ENCODE assay signal across 14 cellular contexts in the genomic region with DNA sequence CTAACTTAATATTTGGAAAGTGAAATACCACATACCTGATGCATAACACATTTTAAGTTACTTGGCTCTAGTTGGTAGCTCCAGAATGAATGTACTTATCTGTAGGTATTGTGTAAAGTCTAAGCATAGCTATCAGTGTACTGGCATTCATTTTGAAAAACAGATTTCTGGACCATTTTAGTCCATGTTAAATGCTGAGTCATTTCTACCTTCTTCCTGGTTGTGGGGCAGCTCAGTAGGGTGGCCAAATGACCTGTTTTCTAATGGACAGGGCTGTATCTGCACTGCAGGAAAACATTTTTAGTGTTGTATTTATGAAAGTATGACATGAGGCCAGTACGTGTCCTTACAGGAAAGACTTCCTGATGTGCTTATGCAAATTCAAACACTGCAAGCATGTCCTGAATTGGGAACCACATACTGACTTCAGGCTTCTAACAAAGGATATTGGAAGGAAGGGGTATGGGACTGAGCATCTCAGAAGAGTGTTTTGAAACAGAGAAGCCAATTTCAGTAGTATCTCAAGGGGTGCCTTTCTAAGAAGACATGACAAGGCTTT.
DNase-seq lines count a peak whose midpoint lies in the region; ATAC-seq, FAIRE-seq and TF ChIP-seq lines count a peak whose summit lies in the region.
"Had no signal": no experiment of that assay in that cellular context is flagged by ENCODE, and none has a peak within 500 bp of the region (broad histone marks: within the 10 kb centered on the region; RNA-seq: fewer than 3 reads in every experiment).

No MANE protein-coding gene starts in this region.

- no peaks in the 10 kb centered on the region for H4K20me1 ChIP-seq in K562 (replicated peaks; ENCODE audit: control insufficient read depth, insufficient read depth, low read length)

- intact Hi-C loops in K562 (cut with micrococcal nuclease), result no loop called here

- peaks cover 50% of the 10 kb centered on the region for H3K9me3 Mint-ChIP-seq in activated T-cell treated with anti-CD3 and anti-CD28 coated beads, Interleukin-2, amount 50 U/mL, for 24 hours

- in situ Hi-C loops in K562 (cut with MboI), result no loop called here

- no peak overlapping the region for H3K27ac ChIP-seq in K562 (ENCODE audit: extremely low read depth, low read depth, low read length)
- no peak overlapping the region for H3K27ac ChIP-seq in neuronal stem cell (replicated peaks; ENCODE audit: low read length)
- H3K27ac ChIP-seq: upper lobe of right lung had no signal

- H3K4me2 ChIP-seq in K562 (ENCODE audit: insufficient read depth, low read length) (no peak overlapping the region), neuronal stem cell (ENCODE audit: insufficient read depth, low read length, poor library complexity, severe bottlenecking) (no peak overlapping the region)

- no peak overlapping the region for H2AK5ac ChIP-seq in neuronal stem cell (ENCODE audit: low read depth, low read length)

- WGBS in K562 (ENCODE audit: insufficient coverage, low coverage, missing lambda C conversion rate), result 0% methylated on average over 1 of the region's 1 CpG
- WGBS in neuronal stem cell (ENCODE audit: extremely low coverage in 2 of 2, insufficient read length in 2 of 2, insufficient replicate concordance in 1 of 2), 2 donors, result no CpG with 5 or more reads among the region's 1 CpG

- no peak overlapping the region for H3K14ac ChIP-seq in neuronal stem cell (ENCODE audit: low read length)

- peak overlapping the region; percentile 15 for H3K27ac Mint-ChIP-seq in activated T-cell treated with anti-CD3 and anti-CD28 coated beads, Interleukin-2, amount 50 U/mL, for 24 hours

- no peaks in the 10 kb centered on the region for H3K9me1 ChIP-seq in K562 (ENCODE audit: control insufficient read depth, insufficient read depth, low read length)

- DNase-seq in activated T-cell treated with anti-CD3 and anti-CD28 coated beads, Interleukin-2, amount 50 U/mL, for 24 hours, result no peak
- no peak for DNase-seq in activated T-cell treated with anti-CD3 and anti-CD28 coated beads, Interleukin-2, amount 50 U/mL, for 48 hours
- DNase-seq in K562 (ENCODE audit: extremely low read depth in 1 of 4, low spot score in 3 of 4) (no peak), neuronal stem cell (ENCODE audit: low spot score) (no peak), SK-N-DZ (ENCODE audit: low spot score) (no peak), BE2C (no peak)
- DNase-seq in activated effector memory CD4-positive, alpha-beta T cell treated with anti-CD3 and anti-CD28 coated beads, Interleukin-2, amount 50 U/mL, for 16 hours, result no peak
- DNase-seq: DMS79 treated with DMSO at 0.1 percent for 48 hours, NCI-H1694, upper lobe of right lung had no signal

- POLR2A ChIA-PET in K562 (lab: Yijun Ruan, JAX), result interaction anchor here (1.4 kb wide), 1 partner anchor 9 kb away, joined by 3 read pairs; no protein-coding TSS in a partner anchor

- H2AFZ ChIP-seq in K562 (ENCODE audit: low read depth, low read length) (no peak overlapping the region), neuronal stem cell (ENCODE audit: low read length) (peak overlapping the region; percentile 71)

- no peak for TF ChIP-seq EP300 in K562 (IDR thresholded peaks at IDR 0.05; ENCODE audit: low read length)

- H2BK15ac ChIP-seq in neuronal stem cell (ENCODE audit: low read length), result no peak overlapping the region

- H3K4me3 ChIP-seq in K562 (no peak overlapping the region), neuronal stem cell (ENCODE audit: low read length in 2 of 2) (no peak overlapping the region), BE2C (ENCODE audit: low read depth, low read length) (no peak overlapping the region)
- H3K4me3 ChIP-seq: upper lobe of right lung had no signal

- H3K4me1 Mint-ChIP-seq in activated T-cell treated with anti-CD3 and anti-CD28 coated beads, Interleukin-2, amount 50 U/mL, for 24 hours (ENCODE audit: low read depth), result peaks cover 26% of the 10 kb centered on the region
- H3K4me1 Mint-ChIP-seq: brain had no signal

- H3K4me1 ChIP-seq in K562 (replicated peaks in 1 of 2; ENCODE audit: control insufficient read depth in 2 of 2, insufficient read depth in 2 of 2, low read length in 2 of 2), result no peaks in the 10 kb centered on the region
- no peaks in the 10 kb centered on the region for H3K4me1 ChIP-seq in neuronal stem cell (ENCODE audit: control insufficient read depth in 2 of 2, insufficient read depth in 1 of 2, low read depth in 1 of 2, low read length in 2 of 2)
- H3K4me1 ChIP-seq in BE2C, result no peaks in the 10 kb centered on the region
- H3K4me1 ChIP-seq: upper lobe of right lung had no signal

- H2BK120ac ChIP-seq in neuronal stem cell (ENCODE audit: low read depth, low read length), result no peak overlapping the region

- no peak overlapping the region for H2BK5ac ChIP-seq in neuronal stem cell (ENCODE audit: low read length)

- H3K18ac ChIP-seq in neuronal stem cell (ENCODE audit: low read length), result no peak overlapping the region

- H3K4ac ChIP-seq in neuronal stem cell (ENCODE audit: low read length), result no peak overlapping the region

- H3K79me2 ChIP-seq in K562 (ENCODE audit: control insufficient read depth, insufficient read depth, low read length), result no peaks in the 10 kb centered on the region

- no peaks in the 10 kb centered on the region for H3K79me1 ChIP-seq in neuronal stem cell (ENCODE audit: low read depth, low read length)

- H3K36me3 ChIP-seq in K562 (ENCODE audit: control insufficient read depth, insufficient read depth, low read length) (no peaks in the 10 kb centered on the region), neuronal stem cell (replicated peaks in 1 of 2; ENCODE audit: control insufficient read depth in 2 of 2, insufficient read depth in 2 of 2, low read length in 2 of 2) (no peaks in the 10 kb centered on the region), BE2C (no peaks in the 10 kb centered on the region)
- H3K36me3 ChIP-seq: upper lobe of right lung had no signal

- no peak overlapping the region for H3K4me3 Mint-ChIP-seq in activated T-cell treated with anti-CD3 and anti-CD28 coated beads, Interleukin-2, amount 50 U/mL, for 24 hours
- H3K4me3 Mint-ChIP-seq: brain, IgD-negative memory B cell had no signal

- H3K27me3 ChIP-seq in K562 (ENCODE audit: control insufficient read depth in 2 of 2, insufficient read depth in 2 of 2, low read length in 2 of 2) (no peaks in the 10 kb centered on the region), neuronal stem cell (ENCODE audit: control insufficient read depth in 3 of 3, insufficient read depth in 3 of 3, low read depth in 1 of 3, low read length in 3 of 3) (no peaks in the 10 kb centered on the region), BE2C (no peaks in the 10 kb centered on the region)
- H3K27me3 ChIP-seq: upper lobe of right lung had no signal

- no peak for FAIRE-seq in K562 (lab: Jason Lieb, UNC)

- TF ChIP-seq CTCF in K562 (IDR thresholded peaks at IDR 0.05 in 2 of 3, conservative IDR thresholded peaks at IDR 0.05 in 1 of 3; ENCODE audit: insufficient read depth in 2 of 3, low read depth in 1 of 3, low read length in 3 of 3) (no peak), BE2C (IDR thresholded peaks at IDR 0.05; ENCODE audit: low read depth, low read length) (no peak)

- peak; percentile 41 for ATAC-seq in HG03139 (IDR thresholded peaks at IDR 0.05; ENCODE audit: unreplicated experiment)
- no peak for ATAC-seq in K562
- ATAC-seq: sciatic nerve, upper lobe of right lung had no signal

- H3K9ac ChIP-seq in K562 (ENCODE audit: insufficient read depth in 1 of 2, low read depth in 2 of 2, low read length in 2 of 2) (no peak overlapping the region), neuronal stem cell (ENCODE audit: low read depth, low read length, poor library complexity) (no peak overlapping the region)

- no peaks in the 10 kb centered on the region for H3K27me3 Mint-ChIP-seq in activated T-cell treated with anti-CD3 and anti-CD28 coated beads, Interleukin-2, amount 50 U/mL, for 24 hours

- H2BK12ac ChIP-seq in neuronal stem cell (ENCODE audit: low read length), result no peak overlapping the region

- H3K36me3 Mint-ChIP-seq in activated T-cell treated with anti-CD3 and anti-CD28 coated beads, Interleukin-2, amount 50 U/mL, for 24 hours (ENCODE audit: low read depth), result peaks cover 19% of the 10 kb centered on the region
- H3K36me3 Mint-ChIP-seq: brain, IgD-negative memory B cell had no signal

- H3K23ac ChIP-seq in neuronal stem cell (ENCODE audit: low read depth, low read length, poor library complexity), result no peak overlapping the region

- H4K8ac ChIP-seq in neuronal stem cell (ENCODE audit: low read depth, low read length), result no peak overlapping the region

- CTCF ChIA-PET in K562 (lab: Yijun Ruan, JAX; ENCODE audit: low intra/inter-chr PET ratio), result no interaction called here

- TF ChIP-seq POLR2A in K562 (conservative IDR thresholded peaks at IDR 0.05), result no peak

- BruUV-seq in K562 (replicated peaks; lab: Mats Ljungman, UMichigan), result no TSS peak

- no peak for TF ChIP-seq RAD21 in K562 (CRISPR knock-in tag; conservative IDR thresholded peaks at IDR 0.05 in 1 of 2, IDR thresholded peaks at IDR 0.05 in 1 of 2)

- H4K91ac ChIP-seq in neuronal stem cell (ENCODE audit: low read depth, low read length, poor library complexity), result no peak overlapping the region

- no peaks in the 10 kb centered on the region for H3K9me3 ChIP-seq in K562 (replicated peaks; ENCODE audit: control insufficient read depth, insufficient read depth, low read depth, low read length)
- peaks cover 2 to 7% of the 10 kb centered on the region in 2 donors for H3K9me3 ChIP-seq in neuronal stem cell (replicated peaks in 1 of 2; ENCODE audit: control insufficient read depth in 2 of 2, insufficient read depth in 1 of 2, low read depth in 1 of 2, low read length in 2 of 2)
- no peaks in the 10 kb centered on the region for H3K9me3 ChIP-seq in BE2C
- H3K9me3 ChIP-seq: upper lobe of right lung had no signal

TF ChIP-seq in K562, 482 proteins besides CTCF, POLR2A, EP300 and RAD21:
- TF ChIP-seq NFE2 (IDR thresholded peaks at IDR 0.05; ENCODE audit: low read depth), result 0 out of 2 replicates have a peak, but pooled peaks have one; percentile 14
- TF ChIP-seq MEF2D (tag; conservative IDR thresholded peaks at IDR 0.05; ENCODE audit: low read depth), result no peak
- no peak for TF ChIP-seq CBX8 (IDR thresholded peaks at IDR 0.05; ENCODE audit: borderline replicate concordance, extremely low read depth, low read depth, low read length, poor library complexity, severe bottlenecking)
- no peak for TF ChIP-seq ZNF41 (CRISPR knock-in tag; conservative IDR thresholded peaks at IDR 0.05)
